Comparison of ENCODE assay signal across 8 cellular contexts in the genomic region with DNA sequence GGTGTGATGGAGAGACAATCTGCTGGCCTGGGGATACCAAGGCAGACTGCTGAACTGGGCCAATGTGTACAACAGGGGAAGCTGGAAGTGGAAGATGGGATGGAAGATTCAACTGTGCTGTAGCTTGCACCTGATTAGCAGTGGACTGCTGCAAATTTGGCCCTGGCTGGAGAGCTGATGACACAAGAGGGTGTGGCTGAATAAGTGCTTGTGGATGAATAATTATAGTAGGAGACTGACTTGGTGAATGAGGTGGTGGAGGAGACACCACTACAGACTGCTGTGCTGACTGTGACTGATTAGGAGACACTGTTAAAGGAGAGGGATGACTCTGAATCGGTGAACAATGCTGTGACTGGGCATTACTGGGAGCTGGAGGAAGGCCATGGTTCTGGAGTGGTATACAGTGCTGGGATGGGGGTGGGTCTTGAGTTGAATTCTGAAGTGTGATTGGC. TPM values are rescaled to one million over a fixed set of nuclear protein-coding genes. Genes with fewer than 3 reads are reported as not detected.
A peak's percentile ranks its signal among the peaks of the same experiment; 100 is the strongest.
DNase-seq lines count a peak whose midpoint lies in the region; ATAC-seq and TF ChIP-seq lines count a peak whose summit lies in the region.

No MANE protein-coding gene starts in this region.

- ATAC-seq in Right ventricle myocardium inferior (peak; percentile 28), HG02588 (IDR thresholded peaks at IDR 0.05; ENCODE audit: unreplicated experiment) (peak; percentile 45)

- H3K9me3 ChIP-seq in endodermal cell (ENCODE audit: control insufficient read depth, low read length) (peaks cover 5% of the 10 kb centered on the region), prostate gland (no peaks in the 10 kb centered on the region)

- TF ChIP-seq POLR2A in prostate gland (IDR thresholded peaks at IDR 0.05): no peak

- H3K36me3 ChIP-seq in endodermal cell (ENCODE audit: control insufficient read depth, insufficient read depth, low read length) (peaks cover 28% of the 10 kb centered on the region), prostate gland (peaks cover 0 to 7% of the 10 kb centered on the region in 2 donors)

- peaks cover 32% of the 10 kb centered on the region for H3K36me3 Mint-ChIP-seq in endodermal cell (ENCODE audit: low read depth)

- H3K4me1 ChIP-seq in endodermal cell (ENCODE audit: control insufficient read depth, insufficient read depth, low read length) (no peaks in the 10 kb centered on the region), prostate gland (replicated peaks) (peaks cover 6% of the 10 kb centered on the region)

- no peaks in the 10 kb centered on the region for H3K27me3 Mint-ChIP-seq in endodermal cell (ENCODE audit: insufficient read depth)

- no peaks in the 10 kb centered on the region for H3K4me1 Mint-ChIP-seq in endodermal cell

- no peaks in the 10 kb centered on the region for H3K9me3 Mint-ChIP-seq in endodermal cell

- DNase-seq in Right ventricle myocardium inferior (ENCODE audit: missing footprints) (no peak), cardiac septum (ENCODE audit: low spot score) (no peak), MV-4-11 (lab: John Stamatoyannopoulos, UW) (peak; percentile 83), endodermal cell (peak; percentile 44), inferior parietal cortex (ENCODE audit: extremely low spot score) (no peak), prostate gland (ENCODE audit: low spot score) (no peak), NCI-H345 treated with DMSO at 0.1 percent for 48 hours (lab: John Stamatoyannopoulos, UW; ENCODE audit: unreplicated experiment) (no peak)

- H3K27ac Mint-ChIP-seq in endodermal cell: no peak overlapping the region

- H3K9ac ChIP-seq in endodermal cell (ENCODE audit: extremely low read depth, low read length, poor library complexity, severe bottlenecking): no peak overlapping the region

- H3K4me3 ChIP-seq in endodermal cell (ENCODE audit: low read length): no peak overlapping the region
- no peak overlapping the region for H3K4me3 ChIP-seq in prostate gland

- no peak overlapping the region for H3K4me3 Mint-ChIP-seq in endodermal cell

- 83 to 84% methylated on average over 1 of the region's 1 CpG for WGBS in endodermal cell (ENCODE audit: insufficient coverage in 1 of 2, insufficient read length in 1 of 2), 2 experiments
- WGBS in prostate gland: 96% methylated on average over 1 of the region's 1 CpG

- TF ChIP-seq CTCF in endodermal cell (conservative IDR thresholded peaks at IDR 0.05) (no peak), prostate gland (IDR thresholded peaks at IDR 0.05) (no peak)

- intact Hi-C loops in Right ventricle myocardium inferior (cut with DNase I): no loop called here
- intact Hi-C loops in cardiac septum (cut with DNase I): no loop called here
- intact Hi-C loops in prostate gland (cut with DNase I): no loop called here

- H3K27ac ChIP-seq in endodermal cell (ENCODE audit: low read depth, low read length) (no peak overlapping the region), prostate gland (no peak overlapping the region)

- H3K27me3 ChIP-seq in endodermal cell (ENCODE audit: control insufficient read depth, insufficient read depth, low read length, poor library complexity, severe bottlenecking): no peaks in the 10 kb centered on the region
- H3K27me3 ChIP-seq in prostate gland (replicated peaks; ENCODE audit: insufficient read depth): no peaks in the 10 kb centered on the region

RNA-seq across cellular contexts. Expression of a gene that starts 52.5 kb away (rescaled TPM):
- total RNA-seq in Right ventricle myocardium inferior (46.8 TPM), cardiac septum (57.0 TPM), endodermal cell (10 to 100 TPM; 22.9 to 27.5 TPM), prostate gland (100 to 1,000 TPM in 1 of 2 donors, 10 to 100 TPM in 1; 34.5 to 100 TPM)
- 17.9 TPM for polyA plus RNA-seq in endodermal cell (2013, experiment 1 of 2)
- 18.0 TPM for polyA plus RNA-seq in endodermal cell (2013, experiment 2 of 2)

Comparison
In these comparisons a context has a peak if more than half of its experiments do, and no peak if none do; other contexts are left out.
1. DNase-seq: peak in MV-4-11 (single experiment) and endodermal cell (single experiment); none in Right ventricle myocardium inferior (single experiment), cardiac septum (single experiment), inferior parietal cortex (single experiment), prostate gland (single experiment) and NCI-H345 treated with DMSO at 0.1 percent for 48 hours (single experiment).